ENCODE assay signal across 1 cellular context in genomic region chr11:5092821-5093585, GRCh38.
TF ChIP-seq lines count a peak whose summit lies in the region.

No MANE protein-coding gene starts in this region.

TF ChIP-seq in IMR-90, 13 proteins besides CTCF, POLR2A, EP300 and RAD21:
- TF ChIP-seq RFX5 (IDR thresholded peaks at IDR 0.05; ENCODE audit: low read depth, low read length) (no peak), CHD1 (IDR thresholded peaks at IDR 0.05; ENCODE audit: low read depth, low read length) (no peak), MAFK (IDR thresholded peaks at IDR 0.05; ENCODE audit: low read depth, low read length) (no peak), CEBPB (IDR thresholded peaks at IDR 0.05; ENCODE audit: low read depth, low read length) (no peak), NFE2L2 (IDR thresholded peaks at IDR 0.05; ENCODE audit: low read depth, low read length) (no peak), BHLHE40 (IDR thresholded peaks at IDR 0.05; ENCODE audit: low read depth, low read length) (no peak)
- TF ChIP-seq, protein P1, sequence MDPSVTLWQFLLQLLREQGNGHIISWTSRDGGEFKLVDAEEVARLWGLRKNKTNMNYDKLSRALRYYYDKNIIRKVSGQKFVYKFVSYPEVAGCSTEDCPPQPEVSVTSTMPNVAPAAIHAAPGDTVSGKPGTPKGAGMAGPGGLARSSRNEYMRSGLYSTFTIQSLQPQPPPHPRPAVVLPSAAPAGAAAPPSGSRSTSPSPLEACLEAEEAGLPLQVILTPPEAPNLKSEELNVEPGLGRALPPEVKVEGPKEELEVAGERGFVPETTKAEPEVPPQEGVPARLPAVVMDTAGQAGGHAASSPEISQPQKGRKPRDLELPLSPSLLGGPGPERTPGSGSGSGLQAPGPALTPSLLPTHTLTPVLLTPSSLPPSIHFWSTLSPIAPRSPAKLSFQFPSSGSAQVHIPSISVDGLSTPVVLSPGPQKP (IDR thresholded peaks at IDR 0.05; ENCODE audit: borderline replicate concordance, low read depth, low read length), result no peak
